Comparison of ENCODE assay signal across 9 cellular contexts in the genomic region with DNA sequence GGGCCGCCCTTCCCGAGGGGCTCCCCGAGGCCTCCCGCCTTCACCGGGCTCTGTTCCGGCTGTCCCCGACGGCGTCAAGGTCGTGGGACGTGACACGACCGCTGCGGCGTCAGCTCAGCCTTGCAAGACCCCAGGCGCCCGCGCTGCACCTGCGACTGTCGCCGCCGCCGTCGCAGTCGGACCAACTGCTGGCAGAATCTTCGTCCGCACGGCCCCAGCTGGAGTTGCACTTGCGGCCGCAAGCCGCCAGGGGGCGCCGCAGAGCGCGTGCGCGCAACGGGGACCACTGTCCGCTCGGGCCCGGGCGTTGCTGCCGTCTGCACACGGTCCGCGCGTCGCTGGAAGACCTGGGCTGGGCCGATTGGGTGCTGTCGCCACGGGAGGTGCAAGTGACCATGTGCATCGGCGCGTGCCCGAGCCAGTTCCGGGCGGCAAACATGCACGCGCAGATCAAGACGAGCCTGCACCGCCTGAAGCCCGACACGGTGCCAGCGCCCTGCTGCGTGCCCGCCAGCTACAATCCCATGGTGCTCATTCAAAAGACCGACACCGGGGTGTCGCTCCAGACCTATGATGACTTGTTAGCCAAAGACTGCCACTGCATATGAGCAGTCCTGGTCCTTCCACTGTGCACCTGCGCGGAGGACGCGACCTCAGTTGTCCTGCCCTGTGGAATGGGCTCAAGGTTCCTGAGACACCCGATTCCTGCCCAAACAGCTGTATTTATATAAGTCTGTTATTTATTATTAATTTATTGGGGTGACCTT. TPM values are rescaled to one million over a fixed set of nuclear protein-coding genes. Genes with fewer than 3 reads are reported as not detected.
DNase-seq lines count a peak whose midpoint lies in the region; ATAC-seq and TF ChIP-seq lines count a peak whose summit lies in the region.
"Had no signal": no experiment of that assay in that cellular context is flagged by ENCODE, and none has a peak within 500 bp of the region (broad histone marks: within the 10 kb centered on the region; RNA-seq: fewer than 3 reads in every experiment).

No MANE protein-coding gene starts in this region.

- peak overlapping the region; percentile 49 for H3K27ac Mint-ChIP-seq in progenitor cell of endocrine pancreas

- peaks cover 14% of the 10 kb centered on the region for H3K4me1 Mint-ChIP-seq in progenitor cell of endocrine pancreas (ENCODE audit: low read depth)

- intact Hi-C loops in left cardiac atrium (cut with DNase I) = no loop called here

- H3K27me3 Mint-ChIP-seq in progenitor cell of endocrine pancreas = no peaks in the 10 kb centered on the region

- peak; percentile 57 for ATAC-seq in GM21447 (IDR thresholded peaks at IDR 0.05; ENCODE audit: unreplicated experiment)
- peak; percentile 85 to 92 for ATAC-seq in left cardiac atrium

- H3K4me3 ChIP-seq in urinary bladder (ENCODE audit: low read depth, low read length) = peak overlapping the region; percentile 1

- H3K36me3 ChIP-seq in urinary bladder (ENCODE audit: insufficient read depth) = no peaks in the 10 kb centered on the region

- H3K9me3 Mint-ChIP-seq in progenitor cell of endocrine pancreas (ENCODE audit: low read depth) = no peaks in the 10 kb centered on the region

- H3K36me3 Mint-ChIP-seq in progenitor cell of endocrine pancreas (ENCODE audit: insufficient read depth) = peaks cover 3% of the 10 kb centered on the region

- DNase-seq in DMS153 (lab: John Stamatoyannopoulos, UW) (peak; percentile 77), Kasumi-1 (lab: John Stamatoyannopoulos, UW) (peak; percentile 44 to 51), SK-N-DZ (ENCODE audit: low spot score) (peak; percentile 69), left cardiac atrium (peak; percentile 82), progenitor cell of endocrine pancreas (ENCODE audit: low spot score, unreplicated experiment) (peak; percentile 84)
- peak; percentile 70 for DNase-seq in activated naive CD4-positive, alpha-beta T cell treated with anti-CD3 and anti-CD28 coated beads, Interleukin-2, amount 50 U/mL, for 16 hours

- peak overlapping the region; percentile 35 for H3K4me3 Mint-ChIP-seq in progenitor cell of endocrine pancreas (ENCODE audit: low read depth)

- no peak overlapping the region for H3K27ac ChIP-seq in urinary bladder (ENCODE audit: low read depth)

- 7% methylated on average over 74 of the region's 74 CpGs for WGBS in urinary bladder

- no peaks in the 10 kb centered on the region for H3K4me1 ChIP-seq in urinary bladder (ENCODE audit: insufficient read depth)

- peak; percentile 100 for TF ChIP-seq CTCF in progenitor cell of endocrine pancreas (IDR thresholded peaks at IDR 0.05; ENCODE audit: unreplicated experiment)

RNA-seq across cellular contexts. Expression of a gene that starts 2.6 kb away (rescaled TPM):
- polyA plus RNA-seq in SK-N-DZ (2014; cell fraction: cytosol; rRNA removed) = 0.28 TPM in 1 of 2 replicates, not detected in the other
- not detected in 2 replicates for polyA plus RNA-seq in SK-N-DZ (2014; cell fraction: nucleus; rRNA removed)
- total RNA-seq in left cardiac atrium (1 to 10 TPM in 1 of 2 donors, under 1 TPM in 1; 0.50 to 1.5 TPM), progenitor cell of endocrine pancreas (10.5 and 14.4 TPM in 2 replicates), urinary bladder (12.5 TPM)
- 58.2 TPM for polyA plus RNA-seq in urinary bladder

RNA-seq across cellular contexts. Expression of a gene that starts 8.9 kb away (rescaled TPM):
- 0.10 TPM in 1 of 2 replicates, not detected in the other for polyA plus RNA-seq in SK-N-DZ (2014; cell fraction: cytosol; rRNA removed)
- polyA plus RNA-seq in SK-N-DZ (2014; cell fraction: nucleus; rRNA removed) = not detected in 2 replicates
- total RNA-seq in left cardiac atrium = 1 to 10 TPM; 4.9 to 8.7 TPM
- not detected in 2 replicates for total RNA-seq in progenitor cell of endocrine pancreas
- total RNA-seq in urinary bladder = 2.9 TPM
- polyA plus RNA-seq in urinary bladder = 7.0 TPM
- total RNA-seq: glomerular endothelial cell had no signal

RNA-seq across cellular contexts. Expression of a gene that starts 30.7 kb away (rescaled TPM):
- polyA plus RNA-seq in SK-N-DZ (2014; cell fraction: cytosol; rRNA removed) = 123 and 163 TPM in 2 replicates
- polyA plus RNA-seq in SK-N-DZ (2014; cell fraction: nucleus; rRNA removed) = 351 and 529 TPM in 2 replicates
- total RNA-seq in left cardiac atrium (10 to 100 TPM; 37.4 to 49.3 TPM), progenitor cell of endocrine pancreas (57.7 and 61.8 TPM in 2 replicates), urinary bladder (28.8 TPM)
- polyA plus RNA-seq in urinary bladder = 81.3 TPM

RNA-seq across cellular contexts. Expression of a gene that starts 48.1 kb away (rescaled TPM):
- 0.05 and 0.13 TPM in 2 replicates for polyA plus RNA-seq in SK-N-DZ (2014; cell fraction: cytosol; rRNA removed)
- polyA plus RNA-seq in SK-N-DZ (2014; cell fraction: nucleus; rRNA removed) = not detected in 2 replicates
- 10 to 100 TPM; 27.5 to 34.7 TPM for total RNA-seq in left cardiac atrium
- total RNA-seq in progenitor cell of endocrine pancreas = 43.5 and 51.3 TPM in 2 replicates
- total RNA-seq in urinary bladder = 13.9 TPM
- 19.0 TPM for polyA plus RNA-seq in urinary bladder

RNA-seq across cellular contexts. Expression of a gene that starts 49.4 kb away (rescaled TPM):
- 121 and 123 TPM in 2 replicates for polyA plus RNA-seq in SK-N-DZ (2014; cell fraction: cytosol; rRNA removed)
- polyA plus RNA-seq in SK-N-DZ (2014; cell fraction: nucleus; rRNA removed) = 702 and 880 TPM in 2 replicates
- total RNA-seq in left cardiac atrium (10 to 100 TPM; 29.2 to 44.6 TPM), progenitor cell of endocrine pancreas (234 TPM in 2 replicates), urinary bladder (26.0 TPM)
- polyA plus RNA-seq in urinary bladder = 35.6 TPM
